ENCODE assay signal across 9 cellular contexts in the genomic region with DNA sequence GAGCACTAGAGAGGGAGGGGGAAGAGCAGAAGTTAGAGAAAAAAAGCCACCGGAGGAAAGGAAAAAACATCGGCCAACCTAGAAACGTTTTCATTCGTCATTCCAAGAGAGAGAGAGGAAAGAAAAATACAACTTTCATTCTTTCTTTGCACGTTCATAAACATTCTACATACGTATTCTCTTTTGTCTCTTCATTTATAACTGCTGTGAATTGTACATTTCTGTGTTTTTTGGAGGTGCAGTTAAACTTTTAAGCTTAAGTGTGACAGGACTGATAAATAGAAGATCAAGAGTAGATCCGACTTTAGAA. TPM values are rescaled to one million over a fixed set of nuclear protein-coding genes. Genes with fewer than 3 reads are reported as not detected.
DNase-seq lines count a peak whose midpoint lies in the region; ATAC-seq and TF ChIP-seq lines count a peak whose summit lies in the region.
"Had no signal": no experiment of that assay in that cellular context is flagged by ENCODE, and none has a peak within 500 bp of the region (broad histone marks: within the 10 kb centered on the region; RNA-seq: fewer than 3 reads in every experiment).

No MANE protein-coding gene starts in this region.

- CTCF ChIA-PET in CD4-positive, alpha-beta T cell (lab: Charles Lee), result no interaction called here

- peaks cover 12% of the 10 kb centered on the region for H3K4me1 ChIP-seq in ectodermal cell (ENCODE audit: control insufficient read depth, insufficient read depth, low read length)
- H3K4me1 ChIP-seq in transverse colon, result peaks cover 0 to 15% (median 3%) of the 10 kb centered on the region in 4 donors

- no peak for TF ChIP-seq POLR2A in transverse colon (IDR thresholded peaks at IDR 0.05)

- TF ChIP-seq CTCF in mesothelial cell of epicardium (IDR thresholded peaks at IDR 0.05; ENCODE audit: unreplicated experiment) (no peak), transverse colon (IDR thresholded peaks at IDR 0.05) (no peak)
- no peak for TF ChIP-seq CTCF in CD4-positive, alpha-beta T cell (IDR thresholded peaks at IDR 0.05)

- H3K36me3 ChIP-seq in ectodermal cell (ENCODE audit: control insufficient read depth, insufficient read depth, low read length) (no peaks in the 10 kb centered on the region), transverse colon (no peaks in the 10 kb centered on the region)

- no peak for DNase-seq in activated naive CD8-positive, alpha-beta T cell treated with anti-CD3 and anti-CD28 coated beads, Interleukin-2, amount 10 ng/mL, durations not matched to agents 7 days and 5 days
- DNase-seq in activated naive CD8-positive, alpha-beta T cell treated with anti-CD3 and anti-CD28 coated beads, Interleukin-2, amount 50 U/mL, for 24 hours, result no peak
- DNase-seq in mesothelial cell of epicardium (ENCODE audit: low spot score in 2 of 2, unreplicated experiment in 2 of 2) (no peak), transverse colon (no peak), OCI-M1 (lab: John Stamatoyannopoulos, UW) (no peak)
- no peak for DNase-seq in stimulated activated CD4-positive, alpha-beta T cell treated with anti-CD3 and anti-CD28 coated beads, Interleukin-4, amount 100 ng/mL, for 4 hours
- DNase-seq in CD4-positive, alpha-beta T cell, result no peak
- DNase-seq: NCI-H2081 treated with DMSO at 0.1 percent for 48 hours had no signal

- no peak for ATAC-seq in activated naive CD8-positive, alpha-beta T cell treated with anti-CD3 and anti-CD28 coated beads, Interleukin-2, amount 10 ng/mL, durations not matched to agents 7 days and 5 days (ENCODE audit: low read depth)
- ATAC-seq in activated naive CD8-positive, alpha-beta T cell treated with anti-CD3 and anti-CD28 coated beads, Interleukin-2, amount 50 U/mL, for 24 hours, result no peak
- no peak for ATAC-seq in CD4-positive, alpha-beta T cell (ENCODE audit: poor library complexity)

- no peak overlapping the region for H3K4me3 Mint-ChIP-seq in activated naive CD8-positive, alpha-beta T cell treated with anti-CD3 and anti-CD28 coated beads, Interleukin-2, amount 10 ng/mL, durations not matched to agents 7 days and 5 days
- H3K4me3 Mint-ChIP-seq in activated naive CD8-positive, alpha-beta T cell treated with anti-CD3 and anti-CD28 coated beads, Interleukin-2, amount 50 U/mL, for 24 hours, result no peak overlapping the region
- H3K4me3 Mint-ChIP-seq in mesothelial cell of epicardium, result peak overlapping the region; percentile 93
- H3K4me3 Mint-ChIP-seq in CD4-positive, alpha-beta T cell, result no peak overlapping the region

- no peak overlapping the region for H3K27ac ChIP-seq in ectodermal cell (ENCODE audit: insufficient read depth, low read depth, low read length, poor library complexity, severe bottlenecking)
- H3K27ac ChIP-seq in transverse colon, result peak overlapping the region; percentile 84 to 90 (median 87)
- no peak overlapping the region for H3K27ac ChIP-seq in CD4-positive, alpha-beta T cell (ENCODE audit: low read depth, low read length)

- intact Hi-C loops in transverse colon (cut with DNase I; ENCODE audit: low total_unique reads), result loop anchor here (5.0 kb wide), 1 partner anchor 37 kb away; no protein-coding TSS in a partner anchor
- intact Hi-C loops in CD4-positive, alpha-beta T cell (cut with DNase I, micrococcal nuclease), result no loop called here

- in situ Hi-C loops in transverse colon (cut with MboI; ENCODE audit: low pct_ligation_motif_present in 1 of 4, low pct_unique_long_range_greater_than_20kb in 1 of 4, low sequenced_read_pairs in 3 of 4), result no loop called here

- no peak for TF ChIP-seq EP300 in transverse colon (IDR thresholded peaks at IDR 0.05; ENCODE audit: low read depth)

- peak overlapping the region; percentile 72 for H3K27ac Mint-ChIP-seq in activated naive CD8-positive, alpha-beta T cell treated with anti-CD3 and anti-CD28 coated beads, Interleukin-2, amount 10 ng/mL, durations not matched to agents 7 days and 5 days
- no peak overlapping the region for H3K27ac Mint-ChIP-seq in activated naive CD8-positive, alpha-beta T cell treated with anti-CD3 and anti-CD28 coated beads, Interleukin-2, amount 50 U/mL, for 24 hours
- peak overlapping the region; percentile 97 for H3K27ac Mint-ChIP-seq in mesothelial cell of epicardium
- H3K27ac Mint-ChIP-seq in CD4-positive, alpha-beta T cell, result no peak overlapping the region

- no peaks in the 10 kb centered on the region for H3K9me3 ChIP-seq in ectodermal cell (ENCODE audit: control insufficient read depth, low read length)
- no peaks in the 10 kb centered on the region for H3K9me3 ChIP-seq in transverse colon
- no peaks in the 10 kb centered on the region for H3K9me3 ChIP-seq in CD4-positive, alpha-beta T cell (ENCODE audit: control insufficient read depth, low read length)

- H3K27me3 Mint-ChIP-seq in activated naive CD8-positive, alpha-beta T cell treated with anti-CD3 and anti-CD28 coated beads, Interleukin-2, amount 10 ng/mL, durations not matched to agents 7 days and 5 days, result peaks cover 60% of the 10 kb centered on the region
- peaks cover 51% of the 10 kb centered on the region for H3K27me3 Mint-ChIP-seq in activated naive CD8-positive, alpha-beta T cell treated with anti-CD3 and anti-CD28 coated beads, Interleukin-2, amount 50 U/mL, for 24 hours
- H3K27me3 Mint-ChIP-seq in mesothelial cell of epicardium (ENCODE audit: low read depth), result no peaks in the 10 kb centered on the region
- peaks cover 71% of the 10 kb centered on the region for H3K27me3 Mint-ChIP-seq in CD4-positive, alpha-beta T cell

- H3K4me3 ChIP-seq in ectodermal cell (ENCODE audit: insufficient read depth, low read depth, low read length) (peak overlapping the region; percentile 68), transverse colon (peak overlapping the region; percentile 48 to 63 (median 58))

- peaks cover 1% of the 10 kb centered on the region for H3K36me3 Mint-ChIP-seq in activated naive CD8-positive, alpha-beta T cell treated with anti-CD3 and anti-CD28 coated beads, Interleukin-2, amount 10 ng/mL, durations not matched to agents 7 days and 5 days
- H3K36me3 Mint-ChIP-seq in activated naive CD8-positive, alpha-beta T cell treated with anti-CD3 and anti-CD28 coated beads, Interleukin-2, amount 50 U/mL, for 24 hours (ENCODE audit: low read depth), result no peaks in the 10 kb centered on the region
- H3K36me3 Mint-ChIP-seq in mesothelial cell of epicardium, result peaks cover 7% of the 10 kb centered on the region
- H3K36me3 Mint-ChIP-seq in CD4-positive, alpha-beta T cell (ENCODE audit: low read depth), result no peaks in the 10 kb centered on the region

- H3K27me3 ChIP-seq in ectodermal cell (ENCODE audit: control insufficient read depth, insufficient read depth, low read length, poor library complexity, severe bottlenecking) (peaks cover 35% of the 10 kb centered on the region), transverse colon (peaks cover 54% of the 10 kb centered on the region)
- peaks cover 47% of the 10 kb centered on the region for H3K27me3 ChIP-seq in CD4-positive, alpha-beta T cell (ENCODE audit: control insufficient read depth, insufficient read depth, low read length)

- H3K9me3 Mint-ChIP-seq in activated naive CD8-positive, alpha-beta T cell treated with anti-CD3 and anti-CD28 coated beads, Interleukin-2, amount 10 ng/mL, durations not matched to agents 7 days and 5 days, result no peaks in the 10 kb centered on the region
- no peaks in the 10 kb centered on the region for H3K9me3 Mint-ChIP-seq in activated naive CD8-positive, alpha-beta T cell treated with anti-CD3 and anti-CD28 coated beads, Interleukin-2, amount 50 U/mL, for 24 hours
- no peaks in the 10 kb centered on the region for H3K9me3 Mint-ChIP-seq in mesothelial cell of epicardium
- no peaks in the 10 kb centered on the region for H3K9me3 Mint-ChIP-seq in CD4-positive, alpha-beta T cell

- peaks cover 4% of the 10 kb centered on the region for H3K4me1 Mint-ChIP-seq in activated naive CD8-positive, alpha-beta T cell treated with anti-CD3 and anti-CD28 coated beads, Interleukin-2, amount 10 ng/mL, durations not matched to agents 7 days and 5 days
- H3K4me1 Mint-ChIP-seq in activated naive CD8-positive, alpha-beta T cell treated with anti-CD3 and anti-CD28 coated beads, Interleukin-2, amount 50 U/mL, for 24 hours, result no peaks in the 10 kb centered on the region
- H3K4me1 Mint-ChIP-seq in mesothelial cell of epicardium, result peaks cover 59% of the 10 kb centered on the region
- peaks cover 6% of the 10 kb centered on the region for H3K4me1 Mint-ChIP-seq in CD4-positive, alpha-beta T cell (ENCODE audit: low read depth)

- POLR2A ChIA-PET in activated naive CD8-positive, alpha-beta T cell treated with anti-CD3 and anti-CD28 coated beads, Interleukin-2, amount 10 ng/mL, durations not matched to agents 7 days and 5 days (lab: Charles Lee), result no interaction called here
- POLR2A ChIA-PET in CD4-positive, alpha-beta T cell (lab: Charles Lee), result no interaction called here

- 7 to 8% methylated on average over 3 to 5 of the region's 7 CpGs for WGBS in ectodermal cell, 2 experiments
- 4% methylated on average over 7 of the region's 7 CpGs for WGBS in transverse colon (ENCODE audit: low coverage in 1 of 2), 2 donors

RNA-seq across cellular contexts. Expression of gene ID4, which starts 2.0 kb away (rescaled TPM):
- total RNA-seq in activated naive CD8-positive, alpha-beta T cell treated with anti-CD3 and anti-CD28 coated beads, Interleukin-2, amount 10 ng/mL, durations not matched to agents 7 days and 5 days, result not detected
- polyA plus RNA-seq in ectodermal cell (2013, experiment 1 of 4), result 33.9 TPM
- polyA plus RNA-seq in ectodermal cell (2013, experiment 2 of 4), result 32.3 TPM
- 35.5 TPM for polyA plus RNA-seq in ectodermal cell (2013, experiment 3 of 4)
- 40.3 TPM for polyA plus RNA-seq in ectodermal cell (2013, experiment 4 of 4)
- 114 to 123 TPM (median 115 TPM) in 3 replicates for total RNA-seq in mesothelial cell of epicardium
- 10 to 100 TPM in 2 of 4 donors, 1 to 10 TPM in 2; 5.7 to 54.7 (median 9.7) TPM for total RNA-seq in transverse colon
- total RNA-seq in CD4-positive, alpha-beta T cell, result not detected

Comparison
In these comparisons a context has a peak if more than half of its experiments do, and no peak if none do; other contexts are left out.
1. H3K27ac Mint-ChIP-seq: peak in activated naive CD8-positive, alpha-beta T cell treated with anti-CD3 and anti-CD28 coated beads, Interleukin-2, amount 10 ng/mL, durations not matched to agents 7 days and 5 days (single experiment) and mesothelial cell of epicardium (single experiment); none in activated naive CD8-positive, alpha-beta T cell treated with anti-CD3 and anti-CD28 coated beads, Interleukin-2, amount 50 U/mL, for 24 hours (single experiment) and CD4-positive, alpha-beta T cell (single experiment).
2. H3K27ac ChIP-seq: peak in transverse colon (4 of 4); none in ectodermal cell (single experiment) and CD4-positive, alpha-beta T cell (single experiment).
3. RNA of gene ID4, which starts 2.0 kb away (total RNA-seq): 114 to 123 TPM in mesothelial cell of epicardium and 5.7 to 54.7 TPM in transverse colon; not detected in activated naive CD8-positive, alpha-beta T cell treated with anti-CD3 and anti-CD28 coated beads, Interleukin-2, amount 10 ng/mL, durations not matched to agents 7 days and 5 days and not detected in CD4-positive, alpha-beta T cell; every median in the first group is over 4 times any median in the second.